8 cellular contexts compared by ENCODE assay signal in genomic region chr9:132242621-132243155, GRCh38.
A peak's percentile ranks its signal among the peaks of the same experiment; 100 is the strongest.
DNase-seq lines count a peak whose midpoint lies in the region; ATAC-seq, FAIRE-seq and TF ChIP-seq lines count a peak whose summit lies in the region.

No MANE protein-coding gene starts in this region.

- TF ChIP-seq RAD21 in HepG2 (CRISPR knock-in tag; IDR thresholded peaks at IDR 0.05) = no peak

- WGBS in HepG2 (ENCODE audit: low lambda C conversion rate) = 0% methylated on average over 12 of the region's 18 CpGs

- H3K27me3 Mint-ChIP-seq in activated naive CD4-positive, alpha-beta T cell treated with anti-CD3 and anti-CD28 coated beads for 36 hours (ENCODE audit: low read depth) = peaks cover 2% of the 10 kb centered on the region
- peaks cover 37% of the 10 kb centered on the region for H3K27me3 Mint-ChIP-seq in activated T-helper 2 cell treated with anti-CD3 and anti-CD28 coated beads, Interferon-gamma antibody, Interleukin-2, Interleukin-4, amounts not matched to agents 10 μg/mL and 5 μg/mL and 100 μg/mL, durations not matched to agents 14 hours and 24 hours and 36 hours (ENCODE audit: low read depth)
- peaks cover 38% of the 10 kb centered on the region for H3K27me3 Mint-ChIP-seq in type B pancreatic cell

- H3K4me3 Mint-ChIP-seq in activated naive CD4-positive, alpha-beta T cell treated with anti-CD3 and anti-CD28 coated beads for 36 hours = peak overlapping the region; percentile 80
- peak overlapping the region; percentile 93 for H3K4me3 Mint-ChIP-seq in activated T-helper 2 cell treated with anti-CD3 and anti-CD28 coated beads, Interferon-gamma antibody, Interleukin-2, Interleukin-4, amounts not matched to agents 10 μg/mL and 5 μg/mL and 100 μg/mL, durations not matched to agents 14 hours and 24 hours and 36 hours (ENCODE audit: low read depth)
- H3K4me3 Mint-ChIP-seq in type B pancreatic cell = peak overlapping the region; percentile 87

- peak overlapping the region; percentile 80 for H3K4me2 ChIP-seq in HepG2 (ENCODE audit: low read depth, low read length)

- H3K4me1 ChIP-seq in HepG2 (ENCODE audit: insufficient read depth, low read length) = peaks cover 16% of the 10 kb centered on the region

- H2AFZ ChIP-seq in HepG2 (ENCODE audit: low read length) = no peak overlapping the region

- H3K27ac ChIP-seq in HepG2 (ENCODE audit: extremely low read length, insufficient read depth, low read length) = no peak overlapping the region

- CTCF ChIA-PET in activated naive CD4-positive, alpha-beta T cell treated with anti-CD3 and anti-CD28 coated beads for 36 hours (lab: Charles Lee) = interaction anchor here (0.8 kb wide), 1 partner anchor 10 kb away, joined by 3 read pairs; no protein-coding TSS in a partner anchor
- CTCF ChIA-PET in HepG2 (lab: Yijun Ruan, JAX; ENCODE audit: low intra/inter-chr PET ratio, low total read pairs) = no interaction called here

- TF ChIP-seq POLR2A in HepG2 (IDR thresholded peaks at IDR 0.05; ENCODE audit: insufficient read depth in 1 of 2, low read depth in 2 of 2, low read length in 2 of 2) = no peak

- in situ Hi-C loops in HepG2 (cut with HindIII; ENCODE audit: extremely low pct_ligation_motif_present, low pct_unique_long_range_greater_than_20kb) = loop anchor here (25.0 kb wide), 1 partner anchor 655 kb away; no protein-coding TSS in a partner anchor

- FAIRE-seq in HepG2 (lab: Jason Lieb, UNC) = no peak

- H3K36me3 Mint-ChIP-seq in activated naive CD4-positive, alpha-beta T cell treated with anti-CD3 and anti-CD28 coated beads for 36 hours (ENCODE audit: low read depth) = no peaks in the 10 kb centered on the region
- H3K36me3 Mint-ChIP-seq in activated T-helper 2 cell treated with anti-CD3 and anti-CD28 coated beads, Interferon-gamma antibody, Interleukin-2, Interleukin-4, amounts not matched to agents 10 μg/mL and 5 μg/mL and 100 μg/mL, durations not matched to agents 14 hours and 24 hours and 36 hours (ENCODE audit: low read depth) = no peaks in the 10 kb centered on the region
- H3K36me3 Mint-ChIP-seq in type B pancreatic cell = no peaks in the 10 kb centered on the region

- TF ChIP-seq EP300 in HepG2 (IDR thresholded peaks at IDR 0.05; ENCODE audit: low read depth in 2 of 2, low read length in 2 of 2) (no peak), HepG2 (CRISPR knock-in tag; IDR thresholded peaks at IDR 0.05; ENCODE audit: borderline replicate concordance) (no peak)

- H3K4me1 Mint-ChIP-seq in activated naive CD4-positive, alpha-beta T cell treated with anti-CD3 and anti-CD28 coated beads for 36 hours (ENCODE audit: low read depth) = peaks cover 6% of the 10 kb centered on the region
- peaks cover 6% of the 10 kb centered on the region for H3K4me1 Mint-ChIP-seq in activated T-helper 2 cell treated with anti-CD3 and anti-CD28 coated beads, Interferon-gamma antibody, Interleukin-2, Interleukin-4, amounts not matched to agents 10 μg/mL and 5 μg/mL and 100 μg/mL, durations not matched to agents 14 hours and 24 hours and 36 hours (ENCODE audit: low read depth)
- H3K4me1 Mint-ChIP-seq in type B pancreatic cell (ENCODE audit: unreplicated experiment) = peaks cover 21% of the 10 kb centered on the region

- peaks cover 16 to 69% of the 10 kb centered on the region in 2 experiments; a peak in 4 of 5 replicates for H3K27me3 ChIP-seq in HepG2 (ENCODE audit: control insufficient read depth in 1 of 2, insufficient read depth in 2 of 2, low read length in 2 of 2)

- BruUV-seq in HepG2 (replicated peaks; lab: Mats Ljungman, UMichigan) = no TSS peak

- POLR2A ChIA-PET in HepG2 (lab: Yijun Ruan, JAX) = no interaction called here

- intact Hi-C loops in activated naive CD4-positive, alpha-beta T cell treated with anti-CD3 and anti-CD28 coated beads for 36 hours (cut with micrococcal nuclease) = loop anchor here (5.0 kb wide), 1 partner anchor 575 kb away; no protein-coding TSS in a partner anchor
- intact Hi-C loops in activated T-helper 2 cell treated with anti-CD3 and anti-CD28 coated beads, Interferon-gamma antibody, Interleukin-2, Interleukin-4, amounts not matched to agents 10 μg/mL and 5 μg/mL and 100 μg/mL, durations not matched to agents 14 hours and 24 hours and 36 hours (cut with micrococcal nuclease) = loop anchor here (10.0 kb wide), 1 partner anchor 408 kb away; no protein-coding TSS in a partner anchor
- intact Hi-C loops in HepG2 (cut with micrococcal nuclease; ENCODE audit: unreplicated experiment) = loop anchor here (5.0 kb wide), 1 partner anchor 480 kb away; no protein-coding TSS in a partner anchor

- H3K9ac ChIP-seq in HepG2 (ENCODE audit: insufficient read depth, low read depth, low read length) = no peak overlapping the region; the same call in 1 of the 2 replicates

- H3K9me3 Mint-ChIP-seq in activated naive CD4-positive, alpha-beta T cell treated with anti-CD3 and anti-CD28 coated beads for 36 hours = no peaks in the 10 kb centered on the region
- H3K9me3 Mint-ChIP-seq in activated T-helper 2 cell treated with anti-CD3 and anti-CD28 coated beads, Interferon-gamma antibody, Interleukin-2, Interleukin-4, amounts not matched to agents 10 μg/mL and 5 μg/mL and 100 μg/mL, durations not matched to agents 14 hours and 24 hours and 36 hours = no peaks in the 10 kb centered on the region
- no peaks in the 10 kb centered on the region for H3K9me3 Mint-ChIP-seq in type B pancreatic cell

- no peak for DNase-seq in activated naive CD4-positive, alpha-beta T cell treated with anti-CD3 and anti-CD28 coated beads for 36 hours
- DNase-seq in activated naive CD4-positive, alpha-beta T cell treated with anti-CD3 and anti-CD28 coated beads, Interleukin-2, amount 50 U/mL, for 16 hours = no peak
- DNase-seq in activated T-helper 2 cell treated with anti-CD3 and anti-CD28 coated beads, Interferon-gamma antibody, Interleukin-2, Interleukin-4, amounts not matched to agents 10 μg/mL and 5 μg/mL and 100 μg/mL, durations not matched to agents 14 hours and 24 hours and 36 hours (ENCODE audit: low spot score) = no peak
- DNase-seq in HepG2 (ENCODE audit: low spot score) = no peak
- DNase-seq in type B pancreatic cell (ENCODE audit: extremely low spot score, unreplicated experiment) = no peak
- DNase-seq in SW 1271 (lab: John Stamatoyannopoulos, UW) = no peak
- no peak for DNase-seq in DMS 273 treated with DMSO at 0.1 percent for 48 hours (lab: John Stamatoyannopoulos, UW)
- no peak for DNase-seq in DMS153 treated with DMSO at 0.1 percent for 48 hours (lab: John Stamatoyannopoulos, UW; ENCODE audit: unreplicated experiment)

- no peak for TF ChIP-seq CTCF in HepG2 (CRISPR knock-in tag; IDR thresholded peaks at IDR 0.05)
- no peak for TF ChIP-seq CTCF in type B pancreatic cell (conservative IDR thresholded peaks at IDR 0.05)

- peak overlapping the region; percentile 65 to 73 (median 66) for H3K4me3 ChIP-seq in HepG2 (replicated peaks in 1 of 3; ENCODE audit: insufficient read depth in 1 of 3, low read depth in 2 of 3, low read length in 3 of 3)

- no peak overlapping the region for H3K27ac Mint-ChIP-seq in activated naive CD4-positive, alpha-beta T cell treated with anti-CD3 and anti-CD28 coated beads for 36 hours
- H3K27ac Mint-ChIP-seq in activated T-helper 2 cell treated with anti-CD3 and anti-CD28 coated beads, Interferon-gamma antibody, Interleukin-2, Interleukin-4, amounts not matched to agents 10 μg/mL and 5 μg/mL and 100 μg/mL, durations not matched to agents 14 hours and 24 hours and 36 hours = peak overlapping the region; percentile 15
- H3K27ac Mint-ChIP-seq in type B pancreatic cell = peak overlapping the region; percentile 63

- ATAC-seq in HepG2 = 0 out of 3 replicates have a peak, but pooled peaks have one; percentile 5

- no peaks in the 10 kb centered on the region for H3K36me3 ChIP-seq in HepG2 (replicated peaks in 1 of 2; ENCODE audit: control insufficient read depth in 1 of 2, insufficient read depth in 2 of 2, low read length in 2 of 2)

- no peaks in the 10 kb centered on the region for H3K9me3 ChIP-seq in HepG2 (ENCODE audit: low read length)

- H3K79me2 ChIP-seq in HepG2 (ENCODE audit: insufficient read depth, low read length) = no peaks in the 10 kb centered on the region

- no peaks in the 10 kb centered on the region for H4K20me1 ChIP-seq in HepG2 (ENCODE audit: insufficient read depth, low read length)
